Comparison of ENCODE assay signal across 2 cellular contexts in the genomic region with DNA sequence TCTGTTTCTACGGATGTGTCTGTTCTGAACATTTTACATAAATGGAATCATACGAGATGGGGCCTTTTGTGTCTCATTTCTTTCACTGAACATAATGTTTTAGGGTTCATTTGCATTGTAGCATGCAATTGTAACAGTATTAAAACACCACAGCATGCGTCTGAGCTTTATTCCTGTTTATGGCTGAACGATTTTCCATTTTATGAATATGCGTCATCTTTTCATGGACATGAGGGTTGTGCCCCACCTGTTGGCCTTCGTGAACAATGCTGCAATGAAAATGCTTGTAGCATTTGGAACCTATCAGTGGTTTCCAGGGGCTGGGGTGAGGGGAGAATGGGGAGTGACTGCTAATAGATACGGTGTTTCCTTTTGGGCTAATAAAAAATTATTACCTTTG.
TF ChIP-seq lines count a peak whose summit lies in the region.

No MANE protein-coding gene starts in this region.

TF ChIP-seq in SK-N-SH, 30 proteins besides CTCF, POLR2A, EP300 and RAD21 (continued from another document):
- TF ChIP-seq ZBTB33 (IDR thresholded peaks at IDR 0.05; ENCODE audit: borderline replicate concordance, low read depth) (no peak), NRF1 (IDR thresholded peaks at IDR 0.05; ENCODE audit: low read depth, low read length) (no peak), RFX5 (IDR thresholded peaks at IDR 0.05; ENCODE audit: low read length) (no peak), MAX (IDR thresholded peaks at IDR 0.05; ENCODE audit: low read depth) (no peak), MXI1 (IDR thresholded peaks at IDR 0.05; ENCODE audit: low read depth, low read length) (no peak), NFIC (IDR thresholded peaks at IDR 0.05; ENCODE audit: borderline replicate concordance) (no peak), EZH2phosphoT487 (IDR thresholded peaks at IDR 0.05; ENCODE audit: borderline replicate concordance, low read depth) (no peak), ELF1 (IDR thresholded peaks at IDR 0.05) (no peak)
- TF ChIP-seq, protein P1, sequence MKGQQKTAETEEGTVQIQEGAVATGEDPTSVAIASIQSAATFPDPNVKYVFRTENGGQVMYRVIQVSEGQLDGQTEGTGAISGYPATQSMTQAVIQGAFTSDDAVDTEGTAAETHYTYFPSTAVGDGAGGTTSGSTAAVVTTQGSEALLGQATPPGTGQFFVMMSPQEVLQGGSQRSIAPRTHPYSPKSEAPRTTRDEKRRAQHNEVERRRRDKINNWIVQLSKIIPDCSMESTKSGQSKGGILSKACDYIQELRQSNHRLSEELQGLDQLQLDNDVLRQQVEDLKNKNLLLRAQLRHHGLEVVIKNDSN (IDR thresholded peaks at IDR 0.05; ENCODE audit: borderline replicate concordance, low read depth): no peak
- TF ChIP-seq, protein P2, sequence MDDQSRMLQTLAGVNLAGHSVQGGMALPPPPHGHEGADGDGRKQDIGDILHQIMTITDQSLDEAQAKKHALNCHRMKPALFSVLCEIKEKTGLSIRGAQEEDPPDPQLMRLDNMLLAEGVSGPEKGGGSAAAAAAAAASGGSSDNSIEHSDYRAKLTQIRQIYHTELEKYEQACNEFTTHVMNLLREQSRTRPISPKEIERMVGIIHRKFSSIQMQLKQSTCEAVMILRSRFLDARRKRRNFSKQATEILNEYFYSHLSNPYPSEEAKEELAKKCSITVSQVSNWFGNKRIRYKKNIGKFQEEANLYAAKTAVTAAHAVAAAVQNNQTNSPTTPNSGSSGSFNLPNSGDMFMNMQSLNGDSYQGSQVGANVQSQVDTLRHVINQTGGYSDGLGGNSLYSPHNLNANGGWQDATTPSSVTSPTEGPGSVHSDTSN (IDR thresholded peaks at IDR 0.05): no peak
- TF ChIP-seq, protein P3, sequence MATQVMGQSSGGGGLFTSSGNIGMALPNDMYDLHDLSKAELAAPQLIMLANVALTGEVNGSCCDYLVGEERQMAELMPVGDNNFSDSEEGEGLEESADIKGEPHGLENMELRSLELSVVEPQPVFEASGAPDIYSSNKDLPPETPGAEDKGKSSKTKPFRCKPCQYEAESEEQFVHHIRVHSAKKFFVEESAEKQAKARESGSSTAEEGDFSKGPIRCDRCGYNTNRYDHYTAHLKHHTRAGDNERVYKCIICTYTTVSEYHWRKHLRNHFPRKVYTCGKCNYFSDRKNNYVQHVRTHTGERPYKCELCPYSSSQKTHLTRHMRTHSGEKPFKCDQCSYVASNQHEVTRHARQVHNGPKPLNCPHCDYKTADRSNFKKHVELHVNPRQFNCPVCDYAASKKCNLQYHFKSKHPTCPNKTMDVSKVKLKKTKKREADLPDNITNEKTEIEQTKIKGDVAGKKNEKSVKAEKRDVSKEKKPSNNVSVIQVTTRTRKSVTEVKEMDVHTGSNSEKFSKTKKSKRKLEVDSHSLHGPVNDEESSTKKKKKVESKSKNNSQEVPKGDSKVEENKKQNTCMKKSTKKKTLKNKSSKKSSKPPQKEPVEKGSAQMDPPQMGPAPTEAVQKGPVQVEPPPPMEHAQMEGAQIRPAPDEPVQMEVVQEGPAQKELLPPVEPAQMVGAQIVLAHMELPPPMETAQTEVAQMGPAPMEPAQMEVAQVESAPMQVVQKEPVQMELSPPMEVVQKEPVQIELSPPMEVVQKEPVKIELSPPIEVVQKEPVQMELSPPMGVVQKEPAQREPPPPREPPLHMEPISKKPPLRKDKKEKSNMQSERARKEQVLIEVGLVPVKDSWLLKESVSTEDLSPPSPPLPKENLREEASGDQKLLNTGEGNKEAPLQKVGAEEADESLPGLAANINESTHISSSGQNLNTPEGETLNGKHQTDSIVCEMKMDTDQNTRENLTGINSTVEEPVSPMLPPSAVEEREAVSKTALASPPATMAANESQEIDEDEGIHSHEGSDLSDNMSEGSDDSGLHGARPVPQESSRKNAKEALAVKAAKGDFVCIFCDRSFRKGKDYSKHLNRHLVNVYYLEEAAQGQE (IDR thresholded peaks at IDR 0.05; ENCODE audit: low read depth, low read length): no peak

TF ChIP-seq in SK-N-SH treated with all-trans-retinoic acid at 6 μM for 48 hours, 23 proteins besides CTCF, POLR2A, EP300 and RAD21 (continued from another document):
- no peak for TF ChIP-seq TSHZ2 (CRISPR knock-in tag; IDR thresholded peaks at IDR 0.05)
